ENCODE assay signal across 21 cellular contexts in genomic region chr6:15912505-15912767, GRCh38.
DNase-seq lines count a peak whose midpoint lies in the region; ATAC-seq and TF ChIP-seq lines count a peak whose summit lies in the region.
"Had no signal": no experiment of that assay in that cellular context is flagged by ENCODE, and none has a peak within 500 bp of the region (broad histone marks: within the 10 kb centered on the region; RNA-seq: fewer than 3 reads in every experiment).

No MANE protein-coding gene starts in this region.

- 0 out of 2 replicates have a peak overlapping the region, but pooled peaks have one; percentile 58 for H3K27ac ChIP-seq in SK-N-MC
- H3K27ac ChIP-seq in iPS-18a (ENCODE audit: low read length), result peak overlapping the region; percentile 32
- no peak overlapping the region for H3K27ac ChIP-seq in esophagus squamous epithelium
- no peak overlapping the region for H3K27ac ChIP-seq in tibial artery
- H3K27ac ChIP-seq in breast epithelium, result no peak overlapping the region

- TF ChIP-seq CTCF in esophagus squamous epithelium (IDR thresholded peaks at IDR 0.05) (no peak), tibial artery (IDR thresholded peaks at IDR 0.05) (no peak), breast epithelium (IDR thresholded peaks at IDR 0.05) (no peak)

- no peaks in the 10 kb centered on the region for H3K9me3 Mint-ChIP-seq in activated CD4-positive, alpha-beta T cell treated with anti-CD3 and anti-CD28 coated beads for 36 hours (ENCODE audit: low read depth)
- H3K9me3 Mint-ChIP-seq: CD8-positive, alpha-beta T cell had no signal

- H3K9me3 ChIP-seq in SK-N-MC (ENCODE audit: low read depth, low read length) (no peaks in the 10 kb centered on the region), iPS-18a (ENCODE audit: control insufficient read depth, low read depth, low read length) (no peaks in the 10 kb centered on the region), esophagus squamous epithelium (no peaks in the 10 kb centered on the region), tibial artery (no peaks in the 10 kb centered on the region), breast epithelium (no peaks in the 10 kb centered on the region)

- peak overlapping the region; percentile 2 for H3K27ac Mint-ChIP-seq in activated CD4-positive, alpha-beta T cell treated with anti-CD3 and anti-CD28 coated beads for 36 hours
- H3K27ac Mint-ChIP-seq: CD8-positive, alpha-beta T cell; HFFc6 had no signal

- 88 to 92% methylated on average over 1 of the region's 1 CpG for WGBS in esophagus squamous epithelium, 2 donors

- H3K9ac ChIP-seq in SK-N-MC (ENCODE audit: insufficient read length) (no peak overlapping the region), iPS-18a (ENCODE audit: low read length) (no peak overlapping the region)

- H3K4me1 ChIP-seq in iPS-18a (ENCODE audit: control insufficient read depth, low read depth, low read length) (peaks cover 53% of the 10 kb centered on the region), esophagus squamous epithelium (peaks cover 0 to 13% (median 4%) of the 10 kb centered on the region in 3 donors), tibial artery (no peaks in the 10 kb centered on the region), breast epithelium (no peaks in the 10 kb centered on the region)

- CTCF ChIA-PET in activated CD4-positive, alpha-beta T cell treated with anti-CD3 and anti-CD28 coated beads for 36 hours (lab: Charles Lee), result interaction anchor here (0.7 to 1.9 kb wide), 2 partner anchors 11 to 25 kb away, joined by 3 to 7 read pairs; no protein-coding TSS in a partner anchor

- no peak for DNase-seq in activated CD4-positive, alpha-beta T cell treated with anti-CD3 and anti-CD28 coated beads for 36 hours
- DNase-seq in activated CD4-positive, alpha-beta T cell treated with anti-CD3 and anti-CD28 coated beads for 4 hours, result no peak
- DNase-seq in H7 (peak; percentile 35), SK-N-MC (ENCODE audit: low read depth, low spot score) (no peak), esophagus squamous epithelium (lab: John Stamatoyannopoulos, UW) (no peak), tibial artery (no peak), breast epithelium (ENCODE audit: low spot score in 2 of 2) (no peak)
- DNase-seq: AML-193; C1 segment of cervical spinal cord; CD8-positive, alpha-beta T cell; DMS153; HFFc6; KBM-7; MV-4-11; NCI-H1105 treated with DMSO at 0.1 percent for 48 hours; NCI-H2029 treated with DMSO at 0.1 percent for 48 hours; NCI-H226; NCI-H510A treated with DMSO at 0.1 percent for 48 hours; NCI-H748 treated with DMSO at 0.1 percent for 48 hours had no signal

- H3K4me3 ChIP-seq in H7 (ENCODE audit: insufficient read depth, low read depth, low read length) (no peak overlapping the region), SK-N-MC (no peak overlapping the region), iPS-18a (ENCODE audit: low read length) (peak overlapping the region; percentile 18), esophagus squamous epithelium (no peak overlapping the region), tibial artery (no peak overlapping the region), breast epithelium (no peak overlapping the region)

- TF ChIP-seq POLR2A in esophagus squamous epithelium (IDR thresholded peaks at IDR 0.05) (no peak), breast epithelium (IDR thresholded peaks at IDR 0.05) (no peak)

- H3K36me3 ChIP-seq in H7 (replicated peaks; ENCODE audit: control insufficient read depth, insufficient read depth, low read length) (no peaks in the 10 kb centered on the region), SK-N-MC (ENCODE audit: insufficient read depth, low read length) (no peaks in the 10 kb centered on the region), iPS-18a (ENCODE audit: control insufficient read depth, low read depth, low read length) (no peaks in the 10 kb centered on the region), esophagus squamous epithelium (no peaks in the 10 kb centered on the region), tibial artery (no peaks in the 10 kb centered on the region), breast epithelium (no peaks in the 10 kb centered on the region)

- no peak overlapping the region for H3K4me3 Mint-ChIP-seq in activated CD4-positive, alpha-beta T cell treated with anti-CD3 and anti-CD28 coated beads for 36 hours
- H3K4me3 Mint-ChIP-seq: CD8-positive, alpha-beta T cell; HFFc6 had no signal

- no peaks in the 10 kb centered on the region for H3K27me3 ChIP-seq in H7 (ENCODE audit: control insufficient read depth, insufficient read depth, low read length)
- no peaks in the 10 kb centered on the region for H3K27me3 ChIP-seq in iPS-18a (ENCODE audit: control insufficient read depth, insufficient read depth, low read length)
- H3K27me3 ChIP-seq in esophagus squamous epithelium, result no peaks in the 10 kb centered on the region
- no peaks in the 10 kb centered on the region for H3K27me3 ChIP-seq in tibial artery
- no peaks in the 10 kb centered on the region for H3K27me3 ChIP-seq in breast epithelium

- H3K27me3 Mint-ChIP-seq in activated CD4-positive, alpha-beta T cell treated with anti-CD3 and anti-CD28 coated beads for 36 hours, result peaks cover 4% of the 10 kb centered on the region

- ATAC-seq in activated CD4-positive, alpha-beta T cell treated with anti-CD3 and anti-CD28 coated beads for 36 hours, result no peak
- ATAC-seq: CD8-positive, alpha-beta T cell; Panc1 had no signal

- POLR2A ChIA-PET in activated CD4-positive, alpha-beta T cell treated with anti-CD3 and anti-CD28 coated beads for 36 hours (lab: Charles Lee), result interaction anchor here (1.2 kb wide), 1 partner anchor 11 kb away, joined by 4 read pairs; no protein-coding TSS in a partner anchor

- intact Hi-C loops in activated CD4-positive, alpha-beta T cell treated with anti-CD3 and anti-CD28 coated beads for 36 hours (cut with DNase I, micrococcal nuclease), result loop anchor here (5.0 to 10.0 kb wide), 3 partner anchors 198 to 1102 kb away; no protein-coding TSS in a partner anchor
- intact Hi-C loops in esophagus squamous epithelium (cut with DNase I) (no loop called here), tibial artery (cut with DNase I; ENCODE audit: low total_unique reads) (no loop called here), breast epithelium (cut with DNase I; ENCODE audit: low total_unique reads) (no loop called here)

- peaks cover 37% of the 10 kb centered on the region for H3K4me1 Mint-ChIP-seq in activated CD4-positive, alpha-beta T cell treated with anti-CD3 and anti-CD28 coated beads for 36 hours

- no peaks in the 10 kb centered on the region for H3K36me3 Mint-ChIP-seq in activated CD4-positive, alpha-beta T cell treated with anti-CD3 and anti-CD28 coated beads for 36 hours (ENCODE audit: low read depth)
- H3K36me3 Mint-ChIP-seq: CD8-positive, alpha-beta T cell had no signal

Comparison
In these comparisons a context has a peak if more than half of its experiments do, and no peak if none do; other contexts are left out.
1. H3K27ac ChIP-seq: peak in SK-N-MC (single experiment) and iPS-18a (single experiment); none in esophagus squamous epithelium (0 of 4), tibial artery (0 of 2) and breast epithelium (0 of 2).
2. intact Hi-C loops: an anchor here in activated CD4-positive, alpha-beta T cell treated with anti-CD3 and anti-CD28 coated beads for 36 hours (5.0 to 10.0 kb wide); none called in esophagus squamous epithelium, tibial artery and breast epithelium.